Comparison of ENCODE assay signal across 1 cellular context in genomic region chr3:194267744-194268658, GRCh38.
TF ChIP-seq lines count a peak whose summit lies in the region.

No MANE protein-coding gene starts in this region.

TF ChIP-seq in WTC11, 78 proteins besides CTCF, POLR2A, EP300 and RAD21 (continued from another document):
- TF ChIP-seq ZNF532 (CRISPR knock-in tag; IDR thresholded peaks at IDR 0.05; ENCODE audit: borderline replicate concordance) (no peak), FOXJ3 (CRISPR knock-in tag; IDR thresholded peaks at IDR 0.05; ENCODE audit: borderline replicate concordance) (no peak), PRDM15 (CRISPR knock-in tag; IDR thresholded peaks at IDR 0.05) (no peak), E2F4 (CRISPR knock-in tag; IDR thresholded peaks at IDR 0.05; ENCODE audit: borderline replicate concordance, low read depth) (no peak), IRF1 (CRISPR knock-in tag; IDR thresholded peaks at IDR 0.05) (no peak)
